10 cellular contexts compared by ENCODE assay signal in the genomic region with DNA sequence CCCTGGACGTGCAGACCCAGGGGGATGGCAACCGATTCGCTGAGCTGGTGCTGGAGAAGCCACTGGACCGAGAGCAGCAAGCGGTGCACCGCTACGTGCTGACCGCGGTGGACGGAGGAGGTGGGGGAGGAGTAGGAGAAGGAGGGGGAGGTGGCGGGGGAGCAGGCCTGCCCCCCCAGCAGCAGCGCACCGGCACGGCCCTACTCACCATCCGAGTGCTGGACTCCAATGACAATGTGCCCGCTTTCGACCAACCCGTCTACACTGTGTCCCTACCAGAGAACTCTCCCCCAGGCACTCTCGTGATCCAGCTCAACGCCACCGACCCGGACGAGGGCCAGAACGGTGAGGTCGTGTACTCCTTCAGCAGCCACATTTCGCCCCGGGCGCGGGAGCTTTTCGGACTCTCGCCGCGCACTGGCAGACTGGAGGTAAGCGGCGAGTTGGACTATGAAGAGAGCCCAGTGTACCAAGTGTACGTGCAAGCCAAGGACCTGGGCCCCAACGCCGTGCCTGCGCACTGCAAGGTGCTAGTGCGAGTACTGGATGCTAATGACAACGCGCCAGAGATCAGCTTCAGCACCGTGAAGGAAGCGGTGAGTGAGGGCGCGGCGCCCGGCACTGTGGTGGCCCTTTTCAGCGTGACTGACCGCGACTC. TPM values are rescaled to one million over a fixed set of nuclear protein-coding genes. Genes with fewer than 3 reads are reported as not detected.
DNase-seq lines count a peak whose midpoint lies in the region; ATAC-seq and TF ChIP-seq lines count a peak whose summit lies in the region.
"Had no signal": no experiment of that assay in that cellular context is flagged by ENCODE, and none has a peak within 500 bp of the region (broad histone marks: within the 10 kb centered on the region; RNA-seq: fewer than 3 reads in every experiment).

No MANE protein-coding gene starts in this region.

- ATAC-seq in gastroesophageal sphincter (no peak), T-cell (replicated peaks in 1 of 4) (no peak), HG03571 (IDR thresholded peaks at IDR 0.05; ENCODE audit: unreplicated experiment) (no peak)

- peak; percentile 60 for DNase-seq in NCI-H748 treated with DMSO at 0.1 percent for 48 hours (lab: John Stamatoyannopoulos, UW)
- DNase-seq in retina = peak; percentile 85
- DNase-seq in T-cell = no peak
- no peak for DNase-seq in ACHN
- no peak for DNase-seq in NCI-H1105 treated with DMSO at 0.1 percent for 48 hours (lab: John Stamatoyannopoulos, UW)
- DNase-seq: activated naive CD4-positive, alpha-beta T cell treated with Interleukin-2 at 50 U/mL for 16 hours; NCI-H1436 treated with DMSO at 0.1 percent for 48 hours had no signal

- H3K4me3 ChIP-seq in gastroesophageal sphincter = peak overlapping the region; percentile 57 to 61

- H3K36me3 ChIP-seq in ES-I3 (ENCODE audit: insufficient read depth, low read length) (no peaks in the 10 kb centered on the region), gastroesophageal sphincter (no peaks in the 10 kb centered on the region)

- peak overlapping the region; percentile 73 for H3K9ac ChIP-seq in ES-I3 (ENCODE audit: low read depth, low read length)

- peak overlapping the region in 1 of 4 donors; percentile 69 for H3K27ac ChIP-seq in gastroesophageal sphincter

- H3K9me3 ChIP-seq in ES-I3 (ENCODE audit: control insufficient read depth, insufficient read depth, low read length) = no peaks in the 10 kb centered on the region
- H3K9me3 ChIP-seq in gastroesophageal sphincter = no peaks in the 10 kb centered on the region

- WGBS in gastroesophageal sphincter (ENCODE audit: low coverage in 1 of 2), 2 donors = 0% methylated on average over 13 of the region's 51 CpGs; no CpG with 5 or more reads in 1 of the 2 donors

- peak overlapping the region in 1 of 3 donors; percentile 77 for H3K4me3 Mint-ChIP-seq in T-cell

- no peak for TF ChIP-seq EP300 in gastroesophageal sphincter (IDR thresholded peaks at IDR 0.05)

- H3K27me3 Mint-ChIP-seq in T-cell = peaks cover 66% of the 10 kb centered on the region in 2 donors

- H3K27me3 ChIP-seq in gastroesophageal sphincter = peaks cover 37% of the 10 kb centered on the region

- POLR2A ChIA-PET in T-cell (lab: Charles Lee) = no interaction called here

- no peaks in the 10 kb centered on the region for H3K36me3 Mint-ChIP-seq in T-cell

- in situ Hi-C loops in ACHN (cut with HindIII; ENCODE audit: low pct_ligation_motif_present, low pct_unique_long_range_greater_than_20kb, low sequenced_read_pairs) = no loop called here

- H3K4me1 ChIP-seq in ES-I3 (ENCODE audit: insufficient read depth, low read length) = 0 out of 2 replicates have a peak, but pooled peaks cover 6% of the 10 kb centered on the region
- peaks cover 0 to 74% (median 35%) of the 10 kb centered on the region in 3 donors for H3K4me1 ChIP-seq in gastroesophageal sphincter

- no peak overlapping the region for H3K27ac Mint-ChIP-seq in T-cell

- H3K9me3 Mint-ChIP-seq in T-cell = peaks cover 0 to 4% (median 0%) of the 10 kb centered on the region in 3 donors

- peaks cover 11 to 22% (median 19%) of the 10 kb centered on the region in 3 donors for H3K4me1 Mint-ChIP-seq in T-cell

- TF ChIP-seq CTCF in gastroesophageal sphincter (IDR thresholded peaks at IDR 0.05) = no peak

- TF ChIP-seq POLR2A in gastroesophageal sphincter (IDR thresholded peaks at IDR 0.05) = no peak

- CTCF ChIA-PET in T-cell (lab: Charles Lee) = no interaction called here

RNA-seq across cellular contexts. Expression of a gene that starts 1.7 kb away (rescaled TPM):
- total RNA-seq in gastroesophageal sphincter = 10 to 100 TPM in 2 of 4 donors, under 1 TPM in 2; 0.27 to 18.1 (median 7.0) TPM
- not detected for total RNA-seq in T-cell

Comparison
In these comparisons a context has a peak if more than half of its experiments do, and no peak if none do; other contexts are left out.
1. DNase-seq: peak in NCI-H748 treated with DMSO at 0.1 percent for 48 hours (single experiment) and retina (single experiment); none in T-cell (0 of 34), ACHN (single experiment) and NCI-H1105 treated with DMSO at 0.1 percent for 48 hours (single experiment).